Comparison of ENCODE assay signal across 8 cellular contexts in genomic region chr12:3135522-3136461, GRCh38. TPM values are rescaled to one million over a fixed set of nuclear protein-coding genes. Genes with fewer than 3 reads are reported as not detected.
DNase-seq lines count a peak whose midpoint lies in the region; ATAC-seq and TF ChIP-seq lines count a peak whose summit lies in the region.

No MANE protein-coding gene starts in this region.

- no peak overlapping the region for H3K14ac ChIP-seq in neuronal stem cell (ENCODE audit: low read length)

- H3K4ac ChIP-seq in neuronal stem cell (ENCODE audit: low read length): no peak overlapping the region

- TF ChIP-seq CTCF in Calu3 (IDR thresholded peaks at IDR 0.05; ENCODE audit: unreplicated experiment) (peak; percentile 75), foreskin fibroblast (IDR thresholded peaks at IDR 0.05; ENCODE audit: low read depth, low read length) (peak; percentile 73)

- ATAC-seq in HG02763 (IDR thresholded peaks at IDR 0.05; ENCODE audit: unreplicated experiment): no peak

- peaks cover 0 to 1% of the 10 kb centered on the region in 2 donors for H3K9me3 ChIP-seq in neuronal stem cell (replicated peaks in 1 of 2; ENCODE audit: control insufficient read depth in 2 of 2, insufficient read depth in 1 of 2, low read depth in 1 of 2, low read length in 2 of 2)

- H3K23ac ChIP-seq in neuronal stem cell (ENCODE audit: low read depth, low read length, poor library complexity): peak overlapping the region; percentile 18

- H3K9ac ChIP-seq in neuronal stem cell (ENCODE audit: low read depth, low read length, poor library complexity): no peak overlapping the region

- intact Hi-C loops in Calu3 (cut with micrococcal nuclease; ENCODE audit: unreplicated experiment): loop anchor here (1.0 to 10.0 kb wide), 2 partner anchors 61 to 140 kb away; partner anchors contain the start of gene TSPAN9

- CTCF ChIA-PET in Calu3 (lab: Charles Lee): interaction anchor here (0.5 to 5.8 kb wide), 3 partner anchors 61 to 164 kb away, joined by 4 to 61 read pairs (median 5); no protein-coding TSS in a partner anchor

- H3K36me3 Mint-ChIP-seq in Calu3 (ENCODE audit: insufficient read depth, unreplicated experiment): no peaks in the 10 kb centered on the region

- peaks cover 17 to 24% of the 10 kb centered on the region in 2 donors for H3K4me1 ChIP-seq in neuronal stem cell (ENCODE audit: control insufficient read depth in 2 of 2, insufficient read depth in 1 of 2, low read depth in 1 of 2, low read length in 2 of 2)

- no peaks in the 10 kb centered on the region for H3K9me3 Mint-ChIP-seq in Calu3 (ENCODE audit: low read depth, unreplicated experiment)

- DNase-seq in Calu3: peak; percentile 53
- DNase-seq in HPDE6-E6E7 (ENCODE audit: extremely low spot score): peak; percentile 81
- DNase-seq in NOMO-1 (lab: John Stamatoyannopoulos, UW; ENCODE audit: unreplicated experiment in 2 of 2): peak; percentile 11 to 43
- DNase-seq in activated T-cell treated with anti-CD3 and anti-CD28 coated beads, Interleukin-2, amount 50 U/mL, for 48 hours: peak; percentile 49 to 52
- DNase-seq in foreskin fibroblast: peak in 1 of 2 donors; percentile 88
- DNase-seq in neuronal stem cell (ENCODE audit: low spot score): peak; percentile 84
- DNase-seq in GOT3 (lab: John Stamatoyannopoulos, UW): no peak

- no peak overlapping the region for H3K27ac ChIP-seq in neuronal stem cell (replicated peaks; ENCODE audit: low read length)

- no peak overlapping the region for H4K91ac ChIP-seq in neuronal stem cell (ENCODE audit: low read depth, low read length, poor library complexity)

- H2AK5ac ChIP-seq in neuronal stem cell (ENCODE audit: low read depth, low read length): no peak overlapping the region

- peak overlapping the region; percentile 4 for H3K18ac ChIP-seq in neuronal stem cell (ENCODE audit: low read length)

- no peaks in the 10 kb centered on the region for H3K79me1 ChIP-seq in neuronal stem cell (ENCODE audit: low read depth, low read length)

- H2BK12ac ChIP-seq in neuronal stem cell (ENCODE audit: low read length): no peak overlapping the region

- H2BK5ac ChIP-seq in neuronal stem cell (ENCODE audit: low read length): no peak overlapping the region

- no peak overlapping the region for H2AFZ ChIP-seq in neuronal stem cell (ENCODE audit: low read length)

- peaks cover 10% of the 10 kb centered on the region for H3K27me3 Mint-ChIP-seq in Calu3 (ENCODE audit: unreplicated experiment)

- H2BK120ac ChIP-seq in neuronal stem cell (ENCODE audit: low read depth, low read length): no peak overlapping the region

- H3K4me2 ChIP-seq in neuronal stem cell (ENCODE audit: insufficient read depth, low read length, poor library complexity, severe bottlenecking): no peak overlapping the region

- no CpG with 5 or more reads among the region's 19 CpGs for WGBS in neuronal stem cell (ENCODE audit: extremely low coverage in 2 of 2, insufficient read length in 2 of 2, insufficient replicate concordance in 1 of 2), 2 donors

- H3K4me3 Mint-ChIP-seq in Calu3 (ENCODE audit: low read depth, unreplicated experiment): no peak overlapping the region

- H3K4me1 Mint-ChIP-seq in Calu3 (ENCODE audit: low read depth, unreplicated experiment): no peaks in the 10 kb centered on the region

- no TSS peak for BruUV-seq in Calu3 (replicated peaks; lab: Mats Ljungman, UMichigan)

- H2BK15ac ChIP-seq in neuronal stem cell (ENCODE audit: low read length): no peak overlapping the region

- H3K4me3 ChIP-seq in foreskin fibroblast (ENCODE audit: low read depth in 1 of 2, low read length in 2 of 2) (no peak overlapping the region), neuronal stem cell (ENCODE audit: low read length in 2 of 2) (no peak overlapping the region)

- H3K27ac Mint-ChIP-seq in Calu3 (ENCODE audit: unreplicated experiment): no peak overlapping the region

- H3K36me3 ChIP-seq in neuronal stem cell (replicated peaks in 1 of 2; ENCODE audit: control insufficient read depth in 2 of 2, insufficient read depth in 2 of 2, low read length in 2 of 2): no peaks in the 10 kb centered on the region

- no peak overlapping the region for H4K8ac ChIP-seq in neuronal stem cell (ENCODE audit: low read depth, low read length)

- H3K27me3 ChIP-seq in neuronal stem cell (ENCODE audit: control insufficient read depth in 3 of 3, insufficient read depth in 3 of 3, low read depth in 1 of 3, low read length in 3 of 3): no peaks in the 10 kb centered on the region

RNA-seq across cellular contexts. Expression of gene TSPAN9, which starts 58.6 kb away (rescaled TPM):
- 6.0 and 8.5 TPM in 2 replicates for total RNA-seq in Calu3 (2022)
- polyA plus RNA-seq in neuronal stem cell (2013, experiment 1 of 2): 12.5 TPM
- polyA plus RNA-seq in neuronal stem cell (2013, experiment 2 of 2): 12.5 TPM
